Comparison of ENCODE assay signal across 11 cellular contexts in genomic region chr3:72077473-72078259, GRCh38.
A peak's percentile ranks its signal among the peaks of the same experiment; 100 is the strongest.
DNase-seq lines count a peak whose midpoint lies in the region; ATAC-seq and TF ChIP-seq lines count a peak whose summit lies in the region.
"Had no signal": no experiment of that assay in that cellular context is flagged by ENCODE, and none has a peak within 500 bp of the region (broad histone marks: within the 10 kb centered on the region; RNA-seq: fewer than 3 reads in every experiment).

No MANE protein-coding gene starts in this region.

- peak; percentile 40 for ATAC-seq in GM19023 (IDR thresholded peaks at IDR 0.05; ENCODE audit: unreplicated experiment)
- ATAC-seq in HG02588 (IDR thresholded peaks at IDR 0.05; ENCODE audit: unreplicated experiment): peak; percentile 49
- ATAC-seq in HG03558 (IDR thresholded peaks at IDR 0.05; ENCODE audit: extremely low read depth, unreplicated experiment): peak; percentile 29

- DNase-seq in germinal center (ENCODE audit: low spot score) (peak; percentile 54), MCF 10A (ENCODE audit: unreplicated experiment) (no peak), DMS79 treated with DMSO at 0.1 percent for 48 hours (lab: John Stamatoyannopoulos, UW) (no peak), GM10248 (ENCODE audit: extremely low spot score) (no peak)
- DNase-seq in stimulated activated CD4-positive, alpha-beta T cell treated with anti-CD3 and anti-CD28 coated beads, Interleukin-12 subunit alpha, Interleukin-12 subunit beta, amount 100 ng/mL, for 4 hours: no peak
- DNase-seq: H7, head of caudate nucleus, NCI-H1105 treated with DMSO at 0.1 percent for 48 hours had no signal

- intact Hi-C loops in MCF 10A (cut with micrococcal nuclease): no loop called here

- CTCF ChIA-PET in MCF 10A (lab: Yijun Ruan, JAX) (interaction anchor here (0.6 to 0.9 kb wide), 4 partner anchors 29 to 384 kb away, joined by 3 to 5 read pairs (median 3); no protein-coding TSS in a partner anchor), GM10248 (lab: Yijun Ruan, JAX) (interaction anchor here (1.0 to 1.5 kb wide), 4 partner anchors 8 to 202 kb away, joined by 3 to 6 read pairs (median 4); no protein-coding TSS in a partner anchor)

- BruUV-seq in MCF 10A (replicated peaks; lab: Mats Ljungman, UMichigan): no TSS peak

- H3K9me3 Mint-ChIP-seq in MCF 10A (ENCODE audit: unreplicated experiment): no peaks in the 10 kb centered on the region

- no peak for TF ChIP-seq CTCF in MCF 10A (IDR thresholded peaks at IDR 0.05; ENCODE audit: unreplicated experiment)
- TF ChIP-seq CTCF in GM10248 (IDR thresholded peaks at IDR 0.05; ENCODE audit: control extremely low read depth, extremely low read depth, low read depth, missing control alignments): no peak

- H3K27ac Mint-ChIP-seq in MCF 10A (ENCODE audit: low read depth, unreplicated experiment): no peak overlapping the region

- H3K4me3 Mint-ChIP-seq in MCF 10A (ENCODE audit: unreplicated experiment): no peak overlapping the region

- H3K36me3 Mint-ChIP-seq in MCF 10A (ENCODE audit: insufficient read depth, unreplicated experiment): no peaks in the 10 kb centered on the region

- no peaks in the 10 kb centered on the region for H3K4me1 Mint-ChIP-seq in MCF 10A (ENCODE audit: insufficient read depth, unreplicated experiment)

- POLR2A ChIA-PET in MCF 10A (lab: Yijun Ruan, JAX) (no interaction called here), GM10248 (lab: Yijun Ruan, JAX) (interaction anchor here (1.8 kb wide), 1 partner anchor 93 kb away, joined by 11 read pairs; no protein-coding TSS in a partner anchor)

- H3K27me3 Mint-ChIP-seq in MCF 10A (ENCODE audit: insufficient read depth, unreplicated experiment): peaks cover 15% of the 10 kb centered on the region
